Comparison of ENCODE assay signal across 11 cellular contexts in genomic region chr2:46385786-46386577, GRCh38.
DNase-seq lines count a peak whose midpoint lies in the region; ATAC-seq and TF ChIP-seq lines count a peak whose summit lies in the region.
"Had no signal": no experiment of that assay in that cellular context is flagged by ENCODE, and none has a peak within 500 bp of the region (broad histone marks: within the 10 kb centered on the region; RNA-seq: fewer than 3 reads in every experiment).

No MANE protein-coding gene starts in this region.

- WGBS in aorta, 2 donors = 30 to 34% methylated on average over 18 of the region's 18 CpGs

- H3K27me3 ChIP-seq in ascending aorta (no peaks in the 10 kb centered on the region), right atrium auricular region (no peaks in the 10 kb centered on the region), aorta (ENCODE audit: control insufficient read depth in 1 of 2, insufficient read depth in 2 of 2, low read length in 1 of 2) (no peaks in the 10 kb centered on the region)

- H3K36me3 ChIP-seq in ascending aorta = peaks cover 39 to 57% of the 10 kb centered on the region in 2 donors
- peaks cover 73% of the 10 kb centered on the region for H3K36me3 ChIP-seq in right atrium auricular region
- H3K36me3 ChIP-seq in aorta (ENCODE audit: control insufficient read depth in 1 of 2, insufficient read depth in 2 of 2, low read length in 1 of 2) = peaks cover 0 to 4% of the 10 kb centered on the region in 2 donors

- ATAC-seq in Right ventricle myocardium superior (ENCODE audit: poor library complexity) (no peak), aorta (ENCODE audit: low FRiP score) (peak; percentile 52), GM18502 (IDR thresholded peaks at IDR 0.05; ENCODE audit: poor library complexity, unreplicated experiment) (no peak), left colon (no peak)

- H3K9me3 ChIP-seq in ascending aorta (no peaks in the 10 kb centered on the region), right atrium auricular region (no peaks in the 10 kb centered on the region), aorta (ENCODE audit: control insufficient read depth, low read length) (no peaks in the 10 kb centered on the region)

- H3K27ac ChIP-seq in ascending aorta (peak overlapping the region; percentile 67 to 81), right atrium auricular region (peak overlapping the region; percentile 22 to 50), aorta (ENCODE audit: low read depth in 1 of 2, low read length in 2 of 2) (no peak overlapping the region)

- intact Hi-C loops in cardiac septum (cut with DNase I) (no loop called here), Right ventricle myocardium superior (cut with DNase I) (loop anchor here (5.0 kb wide), 1 partner anchor 71 kb away; no protein-coding TSS in a partner anchor), ascending aorta (cut with DNase I) (loop anchor here (5.0 kb wide), 2 partner anchors 159 to 394 kb away; no protein-coding TSS in a partner anchor), aorta (cut with DNase I) (no loop called here), left colon (cut with DNase I, micrococcal nuclease) (no loop called here)

- DNase-seq in cardiac septum (ENCODE audit: low spot score) (peak; percentile 63), Right ventricle myocardium superior (no peak), ascending aorta (ENCODE audit: low spot score in 2 of 2) (peak in 1 of 2 donors; percentile 79), right atrium auricular region (ENCODE audit: low spot score) (no peak), aorta (peak in 1 of 2 donors; percentile 50), LoVo (ENCODE audit: low spot score) (no peak), left colon (no peak)
- DNase-seq: amniotic stem cell, Karpas-422, NCI-H446 had no signal

- H3K4me3 ChIP-seq in ascending aorta (peak overlapping the region in 1 of 2 donors; percentile 20), right atrium auricular region (no peak overlapping the region), aorta (ENCODE audit: low read length in 2 of 2) (no peak overlapping the region)

- no peak for TF ChIP-seq CTCF in ascending aorta (IDR thresholded peaks at IDR 0.05)
- no peak for TF ChIP-seq CTCF in right atrium auricular region (IDR thresholded peaks at IDR 0.05)

- H3K4me1 ChIP-seq in ascending aorta (peaks cover 4 to 15% of the 10 kb centered on the region in 2 donors), right atrium auricular region (peaks cover 0 to 22% of the 10 kb centered on the region in 2 donors), aorta (ENCODE audit: control insufficient read depth in 1 of 2, insufficient read depth in 2 of 2, low read length in 2 of 2) (peaks cover 0 to 5% of the 10 kb centered on the region in 2 donors)

Comparison
In these comparisons a context has a peak if more than half of its experiments do, and no peak if none do; other contexts are left out.
1. intact Hi-C loops: an anchor here in Right ventricle myocardium superior (5.0 kb wide) and ascending aorta (5.0 kb wide); none called in cardiac septum, aorta and left colon.
2. H3K27ac ChIP-seq: peak in ascending aorta (2 of 2) and right atrium auricular region (2 of 2); none in aorta (0 of 2).